ENCODE assay signal across 18 cellular contexts in genomic region chr9:116475201-116475600, GRCh38.
DNase-seq lines count a peak whose midpoint lies in the region; ATAC-seq and TF ChIP-seq lines count a peak whose summit lies in the region.
"Had no signal": no experiment of that assay in that cellular context is flagged by ENCODE, and none has a peak within 500 bp of the region (broad histone marks: within the 10 kb centered on the region; RNA-seq: fewer than 3 reads in every experiment).

No MANE protein-coding gene starts in this region.

- DNase-seq in AG10803 (ENCODE audit: low read depth): peak; percentile 75
- DNase-seq in HFFc6: peak; percentile 38
- DNase-seq in amniotic epithelial cell (ENCODE audit: low read depth): peak; percentile 54
- DNase-seq in fibroblast of the aortic adventitia (ENCODE audit: low read depth): peak; percentile 49
- DNase-seq in GM10266 (ENCODE audit: extremely low spot score): no peak
- no peak for DNase-seq in cerebellar cortex (ENCODE audit: low spot score)
- DNase-seq in NCI-H526 treated with DMSO at 0.1 percent for 48 hours (lab: John Stamatoyannopoulos, UW): no peak
- DNase-seq: activated naive CD8-positive, alpha-beta T cell treated with anti-CD3 and anti-CD28 coated beads for 36 hours; CD8-positive, alpha-beta memory T cell; DND-41; heart left ventricle; lower lobe of right lung; NCI-H2029; NCI-H510A; T-helper 17 cell; upper lobe of right lung had no signal

- H3K27me3 Mint-ChIP-seq in HFFc6 (ENCODE audit: insufficient read depth): peaks cover 2% of the 10 kb centered on the region; the same call in 1 of the 2 replicates
- H3K27me3 Mint-ChIP-seq: activated naive CD8-positive, alpha-beta T cell treated with anti-CD3 and anti-CD28 coated beads for 36 hours; T-helper 17 cell had no signal

- no peak overlapping the region for H3K27ac Mint-ChIP-seq in HFFc6
- H3K27ac Mint-ChIP-seq: activated naive CD8-positive, alpha-beta T cell treated with anti-CD3 and anti-CD28 coated beads for 36 hours; CD8-positive, alpha-beta memory T cell; T-helper 17 cell had no signal

- H3K4me3 ChIP-seq in AG10803 (ENCODE audit: low read length) (no peak overlapping the region), fibroblast of the aortic adventitia (ENCODE audit: low read depth, low read length) (no peak overlapping the region)
- H3K4me3 ChIP-seq: cardiac muscle cell, heart left ventricle, lower lobe of right lung, upper lobe of right lung had no signal

- H3K9me3 Mint-ChIP-seq in HFFc6: no peaks in the 10 kb centered on the region
- H3K9me3 Mint-ChIP-seq: activated naive CD8-positive, alpha-beta T cell treated with anti-CD3 and anti-CD28 coated beads for 36 hours had no signal

- peaks cover 49% of the 10 kb centered on the region for H3K4me1 Mint-ChIP-seq in HFFc6 (ENCODE audit: low read depth)
- H3K4me1 Mint-ChIP-seq: activated naive CD8-positive, alpha-beta T cell treated with anti-CD3 and anti-CD28 coated beads for 36 hours; CD8-positive, alpha-beta memory T cell; T-helper 17 cell had no signal

- H3K36me3 Mint-ChIP-seq in HFFc6 (ENCODE audit: low read depth): no peaks in the 10 kb centered on the region; the same call in none of the 2 replicates

- no peak for ATAC-seq in HG03135 (IDR thresholded peaks at IDR 0.05; ENCODE audit: unreplicated experiment)
- ATAC-seq: heart left ventricle, lower lobe of right lung, T-helper 17 cell, upper lobe of right lung had no signal

- no peak overlapping the region for H3K4me3 Mint-ChIP-seq in HFFc6
- H3K4me3 Mint-ChIP-seq: activated naive CD8-positive, alpha-beta T cell treated with anti-CD3 and anti-CD28 coated beads for 36 hours; T-helper 17 cell had no signal

- TF ChIP-seq CTCF in AG10803 (conservative IDR thresholded peaks at IDR 0.05; ENCODE audit: low read length) (no peak), HFFc6 (IDR thresholded peaks at IDR 0.05) (no peak), fibroblast of the aortic adventitia (IDR thresholded peaks at IDR 0.05; ENCODE audit: insufficient read depth, low read length) (no peak), GM10266 (IDR thresholded peaks at IDR 0.05; ENCODE audit: control insufficient read depth, insufficient read depth, low read depth, missing control alignments) (no peak)

Comparison
In these comparisons a context has a peak if more than half of its experiments do, and no peak if none do; other contexts are left out.
1. DNase-seq: peak in AG10803 (single experiment), HFFc6 (single experiment), amniotic epithelial cell (single experiment) and fibroblast of the aortic adventitia (single experiment); none in GM10266 (single experiment), cerebellar cortex (single experiment) and NCI-H526 treated with DMSO at 0.1 percent for 48 hours (single experiment).